ENCODE assay signal across 30 cellular contexts in genomic region chr7:159091480-159092475, GRCh38. TPM values are rescaled to one million over a fixed set of nuclear protein-coding genes. Genes with fewer than 3 reads are reported as not detected.
DNase-seq lines count a peak whose midpoint lies in the region; ATAC-seq, FAIRE-seq and TF ChIP-seq lines count a peak whose summit lies in the region.
"Had no signal": no experiment of that assay in that cellular context is flagged by ENCODE, and none has a peak within 500 bp of the region (broad histone marks: within the 10 kb centered on the region; RNA-seq: fewer than 3 reads in every experiment).

No MANE protein-coding gene starts in this region.

- CTCF ChIA-PET in HepG2 (lab: Yijun Ruan, JAX; ENCODE audit: low intra/inter-chr PET ratio, low total read pairs): no interaction called here

- no peak for FAIRE-seq in HepG2 (lab: Jason Lieb, UNC)
- FAIRE-seq: GM12892, kidney, pancreas, TTC549 had no signal

- H3K79me2 ChIP-seq in HepG2 (ENCODE audit: insufficient read depth, low read length): no peaks in the 10 kb centered on the region
- H3K79me2 ChIP-seq in osteoblast (ENCODE audit: insufficient read depth, low read length): no peaks in the 10 kb centered on the region

- no peak overlapping the region for H3K4me3 Mint-ChIP-seq in chondrocyte (ENCODE audit: unreplicated experiment)
- H3K4me3 Mint-ChIP-seq: activated CD4-positive, alpha-beta T cell treated with anti-CD3 and anti-CD28 coated beads, Interleukin-2, amount 10 ng/mL, durations not matched to agents 7 days and 5 days; CD8-positive, alpha-beta memory T cell; memory B cell; stimulated activated naive B cell treated with anti-CD40 and anti-IgM and Interleukin-4, amounts not matched to agents 10 μg/mL and 1 μg/mL and 100 μg/mL, for 72 hours had no signal

- ATAC-seq in HepG2 (0 out of 3 replicates have a peak, but pooled peaks have one; percentile 28), right lobe of liver (no peak), aorta (ENCODE audit: low FRiP score) (peak; percentile 1)
- ATAC-seq: esophagus mucosa; gastroesophageal sphincter; pancreas; stimulated activated naive B cell treated with anti-CD40 and anti-IgM and Interleukin-4, amounts not matched to agents 10 μg/mL and 1 μg/mL and 100 μg/mL, for 72 hours had no signal

- H2AFZ ChIP-seq in HepG2 (ENCODE audit: low read length) (no peak overlapping the region), osteoblast (ENCODE audit: low read length) (no peak overlapping the region)
- H2AFZ ChIP-seq: GM23248 had no signal

- H3K27me3 Mint-ChIP-seq in chondrocyte (ENCODE audit: low read depth): peaks cover 23% of the 10 kb centered on the region
- H3K27me3 Mint-ChIP-seq: activated CD4-positive, alpha-beta T cell treated with anti-CD3 and anti-CD28 coated beads, Interleukin-2, amount 10 ng/mL, durations not matched to agents 7 days and 5 days; memory B cell had no signal

- TF ChIP-seq RAD21 in HepG2 (CRISPR knock-in tag; IDR thresholded peaks at IDR 0.05): no peak

- no peaks in the 10 kb centered on the region for H4K20me1 ChIP-seq in HepG2 (ENCODE audit: insufficient read depth, low read length)
- H4K20me1 ChIP-seq in osteoblast (ENCODE audit: insufficient read depth, low read length): no peaks in the 10 kb centered on the region

- no peak overlapping the region for H3K9ac ChIP-seq in HepG2 (ENCODE audit: insufficient read depth, low read depth, low read length)
- H3K9ac ChIP-seq: GM23248 had no signal

- H3K9me3 Mint-ChIP-seq in chondrocyte (ENCODE audit: low read depth): no peaks in the 10 kb centered on the region
- H3K9me3 Mint-ChIP-seq: activated CD4-positive, alpha-beta T cell treated with anti-CD3 and anti-CD28 coated beads, Interleukin-2, amount 10 ng/mL, durations not matched to agents 7 days and 5 days; CD8-positive, alpha-beta memory T cell; memory B cell; stimulated activated naive B cell treated with anti-CD40 and anti-IgM and Interleukin-4, amounts not matched to agents 10 μg/mL and 1 μg/mL and 100 μg/mL, for 72 hours had no signal

- no peak overlapping the region for H3K4me2 ChIP-seq in HepG2 (ENCODE audit: low read depth, low read length)
- no peak overlapping the region for H3K4me2 ChIP-seq in osteoblast (ENCODE audit: insufficient read depth, low read length)

- no peak overlapping the region for H3K27ac ChIP-seq in HepG2 (ENCODE audit: extremely low read length, insufficient read depth, low read length)
- no peak overlapping the region for H3K27ac ChIP-seq in right lobe of liver
- H3K27ac ChIP-seq in osteoblast (ENCODE audit: low read depth, low read length): no peak overlapping the region
- H3K27ac ChIP-seq in aorta (ENCODE audit: low read depth in 1 of 2, low read length in 2 of 2): peak overlapping the region; percentile 62 to 89
- H3K27ac ChIP-seq: GM23248, pancreas had no signal

- in situ Hi-C loops in HepG2 (cut with HindIII; ENCODE audit: extremely low pct_ligation_motif_present, low pct_unique_long_range_greater_than_20kb): no loop called here

- TF ChIP-seq POLR2A in HepG2 (IDR thresholded peaks at IDR 0.05; ENCODE audit: insufficient read depth in 1 of 2, low read depth in 2 of 2, low read length in 2 of 2) (no peak), right lobe of liver (IDR thresholded peaks at IDR 0.05) (no peak)

- H3K27ac Mint-ChIP-seq in chondrocyte (ENCODE audit: unreplicated experiment): no peak overlapping the region
- H3K27ac Mint-ChIP-seq: activated CD4-positive, alpha-beta T cell treated with anti-CD3 and anti-CD28 coated beads, Interleukin-2, amount 10 ng/mL, durations not matched to agents 7 days and 5 days; CD8-positive, alpha-beta memory T cell; memory B cell; stimulated activated naive B cell treated with anti-CD40 and anti-IgM and Interleukin-4, amounts not matched to agents 10 μg/mL and 1 μg/mL and 100 μg/mL, for 72 hours had no signal

- H3K4me3 ChIP-seq in HepG2 (replicated peaks in 1 of 3; ENCODE audit: insufficient read depth in 1 of 3, low read depth in 2 of 3, low read length in 3 of 3): no peak overlapping the region
- H3K4me3 ChIP-seq in right lobe of liver: no peak overlapping the region
- H3K4me3 ChIP-seq in osteoblast (ENCODE audit: insufficient read depth, low read length): no peak overlapping the region
- no peak overlapping the region for H3K4me3 ChIP-seq in aorta (ENCODE audit: low read length in 2 of 2)
- H3K4me3 ChIP-seq: gastroesophageal sphincter, GM23248, pancreas had no signal

- intact Hi-C loops in HepG2 (cut with micrococcal nuclease; ENCODE audit: unreplicated experiment) (no loop called here), right lobe of liver (cut with DNase I) (no loop called here), aorta (cut with DNase I) (loop anchor here (2.0 to 10.0 kb wide), 4 partner anchors 59 to 307 kb away; no protein-coding TSS in a partner anchor)

- 50% methylated on average over 13 of the region's 31 CpGs for WGBS in HepG2 (ENCODE audit: low lambda C conversion rate)
- 76% methylated on average over 6 of the region's 31 CpGs for WGBS in right lobe of liver (ENCODE audit: insufficient coverage, low coverage, low lambda C conversion rate, missing lambda C conversion rate)
- 88 to 91% methylated on average over 31 of the region's 31 CpGs for WGBS in aorta, 2 donors

- POLR2A ChIA-PET in HepG2 (lab: Yijun Ruan, JAX): no interaction called here

- TF ChIP-seq CTCF in HepG2 (CRISPR knock-in tag; IDR thresholded peaks at IDR 0.05) (no peak), right lobe of liver (IDR thresholded peaks at IDR 0.05) (no peak), chondrocyte (IDR thresholded peaks at IDR 0.05) (no peak), osteoblast (IDR thresholded peaks at IDR 0.05; ENCODE audit: extremely low read depth, low read depth, low read length) (no peak)

- H3K4me1 ChIP-seq in HepG2 (ENCODE audit: insufficient read depth, low read length): no peaks in the 10 kb centered on the region
- H3K4me1 ChIP-seq in right lobe of liver: no peaks in the 10 kb centered on the region
- no peaks in the 10 kb centered on the region for H3K4me1 ChIP-seq in osteoblast (ENCODE audit: insufficient read depth, low read length)
- no peaks in the 10 kb centered on the region for H3K4me1 ChIP-seq in aorta (ENCODE audit: control insufficient read depth in 1 of 2, insufficient read depth in 2 of 2, low read length in 2 of 2)
- H3K4me1 ChIP-seq: pancreas had no signal

- BruUV-seq in HepG2 (replicated peaks; lab: Mats Ljungman, UMichigan): no TSS peak

- H3K36me3 Mint-ChIP-seq in chondrocyte (ENCODE audit: low read depth): no peaks in the 10 kb centered on the region
- H3K36me3 Mint-ChIP-seq: CD8-positive, alpha-beta memory T cell; memory B cell; stimulated activated naive B cell treated with anti-CD40 and anti-IgM and Interleukin-4, amounts not matched to agents 10 μg/mL and 1 μg/mL and 100 μg/mL, for 72 hours had no signal

- TF ChIP-seq EP300 in HepG2 (IDR thresholded peaks at IDR 0.05; ENCODE audit: low read depth in 2 of 2, low read length in 2 of 2): no peak
- no peak for TF ChIP-seq EP300 in HepG2 (CRISPR knock-in tag; IDR thresholded peaks at IDR 0.05; ENCODE audit: borderline replicate concordance)

- H3K27me3 ChIP-seq in HepG2 (ENCODE audit: control insufficient read depth in 1 of 2, insufficient read depth in 2 of 2, low read length in 2 of 2): peaks cover 3 to 56% of the 10 kb centered on the region in 2 experiments; a peak in 3 of 5 replicates
- H3K27me3 ChIP-seq in right lobe of liver: no peaks in the 10 kb centered on the region
- no peaks in the 10 kb centered on the region for H3K27me3 ChIP-seq in osteoblast (ENCODE audit: insufficient read depth, low read length)
- H3K27me3 ChIP-seq in aorta (ENCODE audit: control insufficient read depth in 1 of 2, insufficient read depth in 2 of 2, low read length in 1 of 2): no peaks in the 10 kb centered on the region
- H3K27me3 ChIP-seq: gastroesophageal sphincter, pancreas had no signal

- H3K9me3 ChIP-seq in HepG2 (ENCODE audit: low read length) (no peaks in the 10 kb centered on the region), right lobe of liver (no peaks in the 10 kb centered on the region), osteoblast (ENCODE audit: low read depth, low read length) (no peaks in the 10 kb centered on the region), aorta (ENCODE audit: control insufficient read depth, low read length) (no peaks in the 10 kb centered on the region)
- H3K9me3 ChIP-seq: gastroesophageal sphincter, pancreas had no signal

- H3K4me1 Mint-ChIP-seq in chondrocyte (ENCODE audit: low read depth): no peaks in the 10 kb centered on the region
- H3K4me1 Mint-ChIP-seq: CD8-positive, alpha-beta memory T cell; memory B cell; stimulated activated naive B cell treated with anti-CD40 and anti-IgM and Interleukin-4, amounts not matched to agents 10 μg/mL and 1 μg/mL and 100 μg/mL, for 72 hours had no signal

- DNase-seq in HepG2 (ENCODE audit: low spot score): no peak
- no peak for DNase-seq in right lobe of liver
- DNase-seq in chondrocyte (ENCODE audit: low spot score): peak; percentile 79
- DNase-seq in osteoblast (ENCODE audit: insufficient read length, low spot score, missing footprints): peak; percentile 59
- peak in 1 of 2 donors; percentile 64 for DNase-seq in aorta
- no peak for DNase-seq in DMS79 (lab: John Stamatoyannopoulos, UW)
- DNase-seq in OCI-M1 (lab: John Stamatoyannopoulos, UW): no peak
- no peak for DNase-seq in C1 segment of cervical spinal cord (lab: John Stamatoyannopoulos, UW)
- DNase-seq: activated CD4-positive, alpha-beta T cell treated with anti-CD3 and anti-CD28 coated beads, Interleukin-2, amount 10 ng/mL, durations not matched to agents 7 days and 5 days; activated naive CD4-positive, alpha-beta T cell treated with anti-CD3 and anti-CD28 coated beads, Interleukin-2, amount 50 U/mL, for 16 hours; CD8-positive, alpha-beta memory T cell; cerebellar nuclear complex; DMS53; effector CD8-positive, alpha-beta T cell; GM23248; Kasumi-1; kidney; NCI-H1092 treated with DMSO at 0.1 percent for 48 hours; NCI-H2081; NK-92 treated with Interleukin-12 subunit alpha and Interleukin-12 subunit beta, amount 100 ng/mL, for 24 hours; SHP77; stimulated activated naive B cell treated with anti-CD40 and anti-IgM and Interleukin-4, amounts not matched to agents 10 μg/mL and 1 μg/mL and 100 μg/mL, for 72 hours; trophoblast cell had no signal

- H3K36me3 ChIP-seq in HepG2 (replicated peaks in 1 of 2; ENCODE audit: control insufficient read depth in 1 of 2, insufficient read depth in 2 of 2, low read length in 2 of 2) (no peaks in the 10 kb centered on the region), right lobe of liver (no peaks in the 10 kb centered on the region), osteoblast (ENCODE audit: insufficient read depth, low read length) (no peaks in the 10 kb centered on the region), aorta (ENCODE audit: control insufficient read depth in 1 of 2, insufficient read depth in 2 of 2, low read length in 1 of 2) (no peaks in the 10 kb centered on the region)
- H3K36me3 ChIP-seq: gastroesophageal sphincter had no signal

RNA-seq across cellular contexts. Expression of gene VIPR2, which starts 52.9 kb away (rescaled TPM):
- total RNA-seq in HepG2 (2016; rRNA removed; fragmentation: Illumina TruSeq; extraction: Trizol) (not detected in 2 replicates), right lobe of liver (under 1 TPM in 4 of 6 experiments, not detected in 2; 0.15 to 0.51 (median 0.26) TPM), chondrocyte (0.07 TPM in 1 of 3 replicates, not detected in the others), osteoblast (not detected in 2 replicates), aorta (10 to 100 TPM; 10.4 to 12.6 TPM)
- not detected in 2 replicates for total RNA-seq in HepG2 (2016; cell fraction: cytosol; rRNA removed; fragmentation: Illumina TruSeq; extraction: Trizol; ENCODE audit: low read depth)
- not detected in 2 replicates for total RNA-seq in HepG2 (2016; cell fraction: insoluble cytoplasmic fraction; rRNA removed; fragmentation: Illumina TruSeq; extraction: Trizol)
- not detected in 2 replicates for total RNA-seq in HepG2 (2016; cell fraction: membrane; rRNA removed; fragmentation: Illumina TruSeq; extraction: Trizol)
- not detected in 2 replicates for total RNA-seq in HepG2 (2016; cell fraction: nucleus; rRNA removed; fragmentation: Illumina TruSeq; extraction: Trizol)
- polyA plus RNA-seq in HepG2 (2011; rRNA removed) (not detected in 2 replicates), aorta (10 to 100 TPM in 1 of 2 donors, 1 to 10 TPM in 1; 3.3 to 14.1 TPM)
- polyA plus RNA-seq in HepG2 (2011; cell fraction: cytosol; rRNA removed): not detected in 2 replicates
- polyA plus RNA-seq in HepG2 (2011; cell fraction: nucleus; rRNA removed): not detected in 2 replicates
- polyA plus RNA-seq in HepG2 (2012): not detected in 2 replicates
- polyA plus RNA-seq in HepG2 (2016; cell fraction: cytosol; fragmentation: Illumina TruSeq; extraction: Trizol; ENCODE audit: low read depth): not detected in 2 replicates
- not detected in 2 replicates for polyA plus RNA-seq in HepG2 (2016; cell fraction: insoluble cytoplasmic fraction; fragmentation: Illumina TruSeq; extraction: Trizol; ENCODE audit: low read depth)
- not detected in 2 replicates for polyA plus RNA-seq in HepG2 (2016; cell fraction: membrane; fragmentation: Illumina TruSeq; extraction: Trizol; ENCODE audit: low read depth)
- polyA plus RNA-seq in HepG2 (2016; cell fraction: nucleus; fragmentation: Illumina TruSeq; extraction: Trizol; ENCODE audit: insufficient read depth, low read depth): not detected in 2 replicates
- polyA minus RNA-seq in HepG2 (2011; rRNA and poly(A)+ RNA removed; ENCODE audit: low replicate concordance): 19.5 TPM in 1 of 2 replicates, not detected in the other
- not detected in 2 replicates for polyA minus RNA-seq in HepG2 (2011; cell fraction: cytosol; rRNA and poly(A)+ RNA removed)
- polyA minus RNA-seq in HepG2 (2011; cell fraction: nucleus; rRNA and poly(A)+ RNA removed): 0.13 TPM in 1 of 2 replicates, not detected in the other
- total RNA-seq: activated CD4-positive, alpha-beta T cell treated with anti-CD3 and anti-CD28 coated beads, Interleukin-2, amount 10 ng/mL, durations not matched to agents 7 days and 5 days; GM23248; HT1080 had no signal
- polyA plus RNA-seq: GM23248 had no signal

Comparison
In these comparisons a context has a peak if more than half of its experiments do, and no peak if none do; other contexts are left out.
1. ATAC-seq: peak in HepG2 (single experiment) and aorta (single experiment); none in right lobe of liver (0 of 4).
2. DNase-seq: peak in chondrocyte (single experiment) and osteoblast (single experiment); none in HepG2 (single experiment), right lobe of liver (0 of 3), DMS79 (single experiment), OCI-M1 (single experiment) and C1 segment of cervical spinal cord (0 of 14).
3. H3K27ac ChIP-seq: peak in aorta (2 of 2); none in HepG2 (single experiment), right lobe of liver (0 of 3) and osteoblast (single experiment).
4. RNA of gene VIPR2, which starts 52.9 kb away (total RNA-seq): 10.4 to 12.6 TPM in aorta; 0.15 to 0.51 TPM in right lobe of liver, 0.07 TPM in chondrocyte, not detected in HepG2 and not detected in osteoblast; every median in the first group is over 4 times any median in the second.
5. intact Hi-C loops: an anchor here in aorta (2.0 to 10.0 kb wide); none called in HepG2 and right lobe of liver.